In the genomic region with DNA sequence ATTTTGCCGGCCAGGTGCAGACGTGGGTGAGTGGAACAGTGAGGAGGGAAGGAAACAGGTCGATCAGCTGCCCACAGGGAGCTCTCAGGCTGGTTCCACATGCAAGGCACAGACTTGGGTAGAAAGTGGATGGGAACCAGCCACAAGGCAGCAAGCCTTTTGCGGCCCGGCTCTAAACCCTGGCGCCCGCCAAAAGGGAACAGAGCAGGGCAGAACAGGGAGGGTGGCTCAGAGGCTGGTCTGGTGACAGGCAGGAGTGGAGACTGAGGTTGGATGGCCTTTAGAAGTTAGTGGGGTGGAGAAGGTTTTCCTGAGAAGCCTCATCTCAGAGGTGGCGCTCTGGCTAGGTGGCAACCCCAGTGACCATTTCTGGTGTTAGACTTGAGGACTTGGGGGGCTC, we compare ENCODE assay signal across 18 cellular contexts. TPM values are rescaled to one million over a fixed set of nuclear protein-coding genes. Genes with fewer than 3 reads are reported as not detected.
DNase-seq lines count a peak whose midpoint lies in the region; ATAC-seq, FAIRE-seq and TF ChIP-seq lines count a peak whose summit lies in the region.
"Had no signal": no experiment of that assay in that cellular context is flagged by ENCODE, and none has a peak within 500 bp of the region (broad histone marks: within the 10 kb centered on the region; RNA-seq: fewer than 3 reads in every experiment).

No MANE protein-coding gene starts in this region.

- CTCF ChIA-PET in CD4-positive, alpha-beta T cell (lab: Charles Lee) = no interaction called here
- CTCF ChIA-PET in Panc1 (lab: Charles Lee) = interaction anchor here (0.5 to 1.6 kb wide), 2 partner anchors 12 to 66 kb away, joined by 3 to 4 read pairs; no protein-coding TSS in a partner anchor
- CTCF ChIA-PET in GM12878 (lab: Yijun Ruan, JAX) = no interaction called here

- no peak overlapping the region for H2AFZ ChIP-seq in GM12878 (ENCODE audit: control insufficient read depth, low read depth, low read length)

- no peak for FAIRE-seq in GM12878 (lab: Jason Lieb, UNC)
- FAIRE-seq in kidney (lab: Jason Lieb, UNC) = no peak
- FAIRE-seq: H54 had no signal

- WGBS in GM12878 (ENCODE audit: insufficient coverage, insufficient replicate concordance, low lambda C conversion rate, missing lambda C conversion rate) = 73% methylated on average over 8 of the region's 8 CpGs

- H3K9me3 ChIP-seq in CD4-positive, alpha-beta T cell (ENCODE audit: control insufficient read depth, low read length) = no peaks in the 10 kb centered on the region
- H3K9me3 ChIP-seq in Panc1 (ENCODE audit: control insufficient read depth, insufficient read depth, low read depth, low read length) (no peaks in the 10 kb centered on the region), GM12878 (replicated peaks; ENCODE audit: control insufficient read depth, insufficient read depth, low read length) (no peaks in the 10 kb centered on the region), kidney (ENCODE audit: control insufficient read depth in 1 of 2, low read length in 2 of 2) (no peaks in the 10 kb centered on the region), uterus (no peaks in the 10 kb centered on the region)

- no peak overlapping the region for H3K27ac ChIP-seq in CD4-positive, alpha-beta T cell (ENCODE audit: low read depth, low read length)
- H3K27ac ChIP-seq in Panc1 (ENCODE audit: low read length) (no peak overlapping the region), GM12878 (ENCODE audit: control insufficient read depth, insufficient read depth) (no peak overlapping the region), kidney (ENCODE audit: low read depth in 2 of 2, low read length in 2 of 2) (peak overlapping the region in 1 of 2 donors; percentile 22), uterus (no peak overlapping the region)
- H3K27ac ChIP-seq: coronary artery had no signal

- peaks cover 11% of the 10 kb centered on the region for H3K4me1 ChIP-seq in Panc1 (ENCODE audit: control insufficient read depth, insufficient read depth, low read length)
- H3K4me1 ChIP-seq in GM12878 (ENCODE audit: control insufficient read depth, insufficient read depth, low read length) = peaks cover 11% of the 10 kb centered on the region
- peaks cover 22 to 36% of the 10 kb centered on the region in 2 donors for H3K4me1 ChIP-seq in kidney (ENCODE audit: control insufficient read depth in 1 of 2, insufficient read depth in 1 of 2, low read depth in 1 of 2, low read length in 2 of 2)
- H3K4me1 ChIP-seq in uterus = no peaks in the 10 kb centered on the region

- in situ Hi-C loops in Panc1 (cut with HindIII; ENCODE audit: low pct_unique_long_range_greater_than_20kb, low sequenced_read_pairs) = no loop called here
- in situ Hi-C loops in GM12878 (cut with MboI) = no loop called here

- SMC1A ChIA-PET in GM12878 (lab: Charles Lee; ENCODE audit: uncharacterized antibody, unreplicated experiment) = interaction anchor here (1.1 to 1.5 kb wide), 4 partner anchors 10 to 50 kb away, joined by 3 to 4 read pairs (median 3); no protein-coding TSS in a partner anchor

- H3K9me3 Mint-ChIP-seq in CD4-positive, alpha-beta T cell = no peaks in the 10 kb centered on the region
- no peaks in the 10 kb centered on the region for H3K9me3 Mint-ChIP-seq in natural killer cell
- H3K9me3 Mint-ChIP-seq: activated naive CD4-positive, alpha-beta T cell treated with anti-CD3 and anti-CD28 coated beads, Interleukin-2, amount 50 U/mL, for 24 hours; IgD-negative memory B cell had no signal

- H3K79me2 ChIP-seq in GM12878 (ENCODE audit: control insufficient read depth, insufficient read depth, low read length) = no peaks in the 10 kb centered on the region

- peak overlapping the region; percentile 59; the same call in 1 of the 2 replicates for H3K4me2 ChIP-seq in GM12878 (ENCODE audit: control insufficient read depth, insufficient read depth)

- BruUV-seq in Panc1 (replicated peaks; lab: Mats Ljungman, UMichigan) (no TSS peak), GM12878 (replicated peaks; lab: Mats Ljungman, UMichigan) (no TSS peak)

- RAD21 ChIA-PET in GM12878 (lab: Charles Lee; ENCODE audit: unreplicated experiment) = no interaction called here

- no peak for TF ChIP-seq EP300 in GM12878 (IDR thresholded peaks at IDR 0.05; ENCODE audit: borderline replicate concordance in 1 of 2, control insufficient read depth in 1 of 2, low read depth in 2 of 2, low read length in 2 of 2)

- H3K36me3 ChIP-seq in Panc1 (ENCODE audit: control insufficient read depth, insufficient read depth, low read length) = no peaks in the 10 kb centered on the region
- no peaks in the 10 kb centered on the region for H3K36me3 ChIP-seq in GM12878 (ENCODE audit: control insufficient read depth in 2 of 2, insufficient read depth in 2 of 2, low read length in 1 of 2)
- peaks cover 0 to 4% of the 10 kb centered on the region in 2 donors for H3K36me3 ChIP-seq in kidney (ENCODE audit: control insufficient read depth in 1 of 2, insufficient read depth in 2 of 2, low read length in 2 of 2)
- H3K36me3 ChIP-seq in uterus = no peaks in the 10 kb centered on the region

- H3K9ac ChIP-seq in GM12878 (ENCODE audit: control insufficient read depth, insufficient read depth, low read length) (no peak overlapping the region), kidney (ENCODE audit: low read length in 2 of 2) (peak overlapping the region in 1 of 2 donors; percentile 12)

- no peaks in the 10 kb centered on the region for H4K20me1 ChIP-seq in GM12878 (ENCODE audit: control insufficient read depth, insufficient read depth)

- intact Hi-C loops in CD4-positive, alpha-beta T cell (cut with DNase I, micrococcal nuclease) = no loop called here
- intact Hi-C loops in Panc1 (cut with micrococcal nuclease; ENCODE audit: unreplicated experiment) = no loop called here
- intact Hi-C loops in GM12878 (cut with micrococcal nuclease; ENCODE audit: unreplicated experiment) = no loop called here
- intact Hi-C loops in natural killer cell (cut with micrococcal nuclease) = loop anchor here (1.0 to 5.0 kb wide), 2 partner anchors 11 to 51 kb away; partner anchors contain the start of genes LLGL2 and MYO15B
- intact Hi-C loops in kidney (cut with DNase I) = no loop called here
- intact Hi-C loops in uterus (cut with DNase I; ENCODE audit: low total_unique reads) = no loop called here

- POLR2A ChIA-PET in CD4-positive, alpha-beta T cell (lab: Charles Lee) = interaction anchor here (1.1 to 2.5 kb wide), 4 partner anchors 11 to 52 kb away, joined by 4 to 16 read pairs (median 10); partner anchors contain the start of genes LLGL2, MYO15B and TSEN54
- POLR2A ChIA-PET in Panc1 (lab: Charles Lee) = no interaction called here
- POLR2A ChIA-PET in GM12878 (lab: Charles Lee) = interaction anchor here (0.7 to 1.3 kb wide), 3 partner anchors 9 to 227 kb away, joined by 3 read pairs; no protein-coding TSS in a partner anchor

- no peak for TF ChIP-seq POLR2A in GM12878 (IDR thresholded peaks at IDR 0.05; ENCODE audit: low read depth, low read length)
- no peak for TF ChIP-seq POLR2A in uterus (IDR thresholded peaks at IDR 0.05)

- H3K27me3 Mint-ChIP-seq in CD4-positive, alpha-beta T cell = no peaks in the 10 kb centered on the region
- no peaks in the 10 kb centered on the region for H3K27me3 Mint-ChIP-seq in natural killer cell (ENCODE audit: low read depth in 2 of 2)
- H3K27me3 Mint-ChIP-seq: activated naive CD4-positive, alpha-beta T cell treated with anti-CD3 and anti-CD28 coated beads, Interleukin-2, amount 50 U/mL, for 24 hours; IgD-negative memory B cell had no signal

- H3K27me3 ChIP-seq in CD4-positive, alpha-beta T cell (ENCODE audit: control insufficient read depth, insufficient read depth, low read length) = no peaks in the 10 kb centered on the region
- no peaks in the 10 kb centered on the region for H3K27me3 ChIP-seq in Panc1 (ENCODE audit: control insufficient read depth, insufficient read depth, low read length)
- no peaks in the 10 kb centered on the region for H3K27me3 ChIP-seq in GM12878 (replicated peaks in 1 of 2; ENCODE audit: control insufficient read depth in 2 of 2, insufficient read depth in 2 of 2, low read length in 1 of 2)
- H3K27me3 ChIP-seq in uterus = no peaks in the 10 kb centered on the region

- TF ChIP-seq RAD21 in GM12878 (IDR thresholded peaks at IDR 0.05; ENCODE audit: insufficient read depth, low read depth, low read length) = no peak

- H3K36me3 Mint-ChIP-seq in CD4-positive, alpha-beta T cell (ENCODE audit: low read depth) = peaks cover 14% of the 10 kb centered on the region
- H3K36me3 Mint-ChIP-seq in natural killer cell = no peaks in the 10 kb centered on the region
- H3K36me3 Mint-ChIP-seq: activated naive CD4-positive, alpha-beta T cell treated with anti-CD3 and anti-CD28 coated beads, Interleukin-2, amount 50 U/mL, for 24 hours; brain had no signal

- ATAC-seq in CD4-positive, alpha-beta T cell (ENCODE audit: poor library complexity) = no peak
- ATAC-seq in Panc1 (0 out of 2 replicates have a peak, but pooled peaks have one; percentile 9), GM12878 (no peak), natural killer cell (no peak), HG03439 (IDR thresholded peaks at IDR 0.05; ENCODE audit: unreplicated experiment) (no peak)

- no peak for DNase-seq in CD4-positive, alpha-beta T cell
- no peak for DNase-seq in Panc1 (ENCODE audit: low read depth, low spot score)
- no peak for DNase-seq in GM12878 (ENCODE audit: low read depth, low spot score)
- DNase-seq in natural killer cell = no peak
- DNase-seq in kidney = no peak
- DNase-seq in uterus = no peak
- no peak for DNase-seq in KG1 (lab: John Stamatoyannopoulos, UW)
- DNase-seq: foreskin fibroblast, midbrain, NCI-H1694 treated with DMSO at 0.1 percent for 48 hours, NCI-H226, nucleus accumbens had no signal

- no peak overlapping the region for H3K4me3 Mint-ChIP-seq in CD4-positive, alpha-beta T cell
- H3K4me3 Mint-ChIP-seq in natural killer cell = peak overlapping the region; percentile 88
- H3K4me3 Mint-ChIP-seq: activated naive CD4-positive, alpha-beta T cell treated with anti-CD3 and anti-CD28 coated beads, Interleukin-2, amount 50 U/mL, for 24 hours; brain had no signal

- TF ChIP-seq CTCF in CD4-positive, alpha-beta T cell (IDR thresholded peaks at IDR 0.05) = no peak
- TF ChIP-seq CTCF in Panc1 (IDR thresholded peaks at IDR 0.05) = no peak
- no peak for TF ChIP-seq CTCF in GM12878 (IDR thresholded peaks at IDR 0.05 in 2 of 3, conservative IDR thresholded peaks at IDR 0.05 in 1 of 3; ENCODE audit: control insufficient read depth in 2 of 3, extremely low read depth in 1 of 3, insufficient read depth in 1 of 3, low read depth in 3 of 3, low read length in 3 of 3)
- no peak for TF ChIP-seq CTCF in natural killer cell (IDR thresholded peaks at IDR 0.05)
- TF ChIP-seq CTCF in kidney (IDR thresholded peaks at IDR 0.05; ENCODE audit: borderline replicate concordance, extremely low read depth, insufficient read depth) = no peak
- TF ChIP-seq CTCF in uterus (IDR thresholded peaks at IDR 0.05) = no peak

- peaks cover 26% of the 10 kb centered on the region for H3K4me1 Mint-ChIP-seq in CD4-positive, alpha-beta T cell (ENCODE audit: low read depth)
- H3K4me1 Mint-ChIP-seq in natural killer cell = peaks cover 39 to 64% of the 10 kb centered on the region in 2 donors

- H3K4me3 ChIP-seq in Panc1 (ENCODE audit: low read depth in 2 of 2, low read length in 2 of 2) (no peak overlapping the region), GM12878 (no peak overlapping the region), kidney (ENCODE audit: low read length in 2 of 2) (no peak overlapping the region), uterus (no peak overlapping the region)
- H3K4me3 ChIP-seq: coronary artery had no signal

- peak overlapping the region; percentile 87 for H3K27ac Mint-ChIP-seq in CD4-positive, alpha-beta T cell
- peak overlapping the region; percentile 92 to 94 for H3K27ac Mint-ChIP-seq in natural killer cell

RNA-seq across cellular contexts. Expression of gene LLGL2, which starts 10.4 kb away (rescaled TPM):
- total RNA-seq in CD4-positive, alpha-beta T cell = 10 to 100 TPM; 31.2 to 34.2 TPM
- total RNA-seq in Panc1 (2021; ENCODE audit: unreplicated experiment) (201 TPM), GM12878 (2014; rRNA removed) (5.0 and 6.5 TPM in 2 replicates), GM12878 (2014; rRNA removed; fragmentation: Illumina TruSeq; extraction: Trizol) (1.8 and 2.0 TPM in 2 replicates), GM12878 (2021) (6.3 and 7.6 TPM in 2 replicates), natural killer cell (100 to 1,000 TPM; 229 to 302 (median 244) TPM), kidney (262 TPM), uterus (10 to 100 TPM in 3 of 4 donors, 1 to 10 TPM in 1; 3.1 to 31.9 (median 14.0) TPM)
- 233 TPM for polyA plus RNA-seq in Panc1 (2012; ENCODE audit: insufficient read length)
- 13.4 and 45.4 TPM in 2 replicates for total RNA-seq in GM12878 (2013; cell fraction: nucleolus; rRNA removed)
- 1.7 TPM for polyA plus RNA-seq in GM12878 (2011; ENCODE audit: low read depth)
- polyA plus RNA-seq in GM12878 (2011; rRNA removed) (1.7 and 3.3 TPM in 2 replicates), GM12878 (2014; fragmentation: Illumina TruSeq; extraction: Trizol) (9.9 TPM in 1 of 2 replicates, not detected in the other), GM12878 (2014; fragmentation: Nextera tagmentation; extraction: Ambion mirVana) (under 1 TPM; 0.21 to 0.75 TPM), GM12878 (2014; rRNA removed) (5.8 and 7.4 TPM in 2 replicates), GM12878 (2016; fragmentation: Nextera tagmentation; extraction: Ambion mirVana) (1 to 10 TPM; 4.1 to 5.0 TPM), kidney (ENCODE audit: insufficient read depth, low read depth, low replicate concordance) (181 TPM)
- 4.1 and 6.8 TPM in 2 replicates for polyA plus RNA-seq in GM12878 (2011; cell fraction: cytosol; rRNA removed)
- polyA plus RNA-seq in GM12878 (2011; cell fraction: nucleus; rRNA removed) = 18.8 and 24.8 TPM in 2 replicates
- 4.9 and 7.6 TPM in 2 replicates for polyA plus RNA-seq in GM12878 (2012)
- 2.0 and 7.0 TPM in 2 replicates for polyA minus RNA-seq in GM12878 (2011; rRNA and poly(A)+ RNA removed)
- 7.4 and 7.5 TPM in 2 replicates for polyA minus RNA-seq in GM12878 (2011; cell fraction: cytosol; rRNA and poly(A)+ RNA removed)
- polyA minus RNA-seq in GM12878 (2011; cell fraction: nucleus; rRNA and poly(A)+ RNA removed) = 4.4 and 5.7 TPM in 2 replicates

RNA-seq across cellular contexts. Expression of gene TSEN54, which starts 19.5 kb away (rescaled TPM):
- total RNA-seq in CD4-positive, alpha-beta T cell = 10 to 100 TPM; 73.3 to 78.7 TPM
- total RNA-seq in Panc1 (2021; ENCODE audit: unreplicated experiment) (78.7 TPM), GM12878 (2014; rRNA removed) (42.1 and 43.2 TPM in 2 replicates), GM12878 (2014; rRNA removed; fragmentation: Illumina TruSeq; extraction: Trizol) (21.4 and 26.1 TPM in 2 replicates), GM12878 (2021) (37.3 and 41.2 TPM in 2 replicates), natural killer cell (100 to 1,000 TPM; 180 to 224 (median 186) TPM), kidney (25.8 TPM), uterus (100 to 1,000 TPM in 1 of 4 donors, 10 to 100 TPM in 3; 17.4 to 102 (median 20.6) TPM)
- 50.8 TPM for polyA plus RNA-seq in Panc1 (2012; ENCODE audit: insufficient read length)
- total RNA-seq in GM12878 (2013; cell fraction: nucleolus; rRNA removed) = 16.4 and 19.8 TPM in 2 replicates
- 12.7 TPM for polyA plus RNA-seq in GM12878 (2011; ENCODE audit: low read depth)
- polyA plus RNA-seq in GM12878 (2011; rRNA removed) (25.4 and 45.7 TPM in 2 replicates), GM12878 (2014; fragmentation: Illumina TruSeq; extraction: Trizol) (22.9 and 29.5 TPM in 2 replicates), GM12878 (2014; fragmentation: Nextera tagmentation; extraction: Ambion mirVana) (10 to 100 TPM in 1 of 2 experiments, 1 to 10 TPM in 1; 7.1 to 23.1 TPM), GM12878 (2014; rRNA removed) (42.4 and 52.2 TPM in 2 replicates), GM12878 (2016; fragmentation: Nextera tagmentation; extraction: Ambion mirVana) (10 to 100 TPM; 41.1 to 48.0 TPM), kidney (ENCODE audit: insufficient read depth, low read depth, low replicate concordance) (33.8 TPM)
- 41.7 and 53.0 TPM in 2 replicates for polyA plus RNA-seq in GM12878 (2011; cell fraction: cytosol; rRNA removed)
- polyA plus RNA-seq in GM12878 (2011; cell fraction: nucleus; rRNA removed) = 54.8 and 62.1 TPM in 2 replicates
- polyA plus RNA-seq in GM12878 (2012) = 20.1 and 23.9 TPM in 2 replicates
- 25.9 and 32.6 TPM in 2 replicates for polyA minus RNA-seq in GM12878 (2011; rRNA and poly(A)+ RNA removed)
- polyA minus RNA-seq in GM12878 (2011; cell fraction: cytosol; rRNA and poly(A)+ RNA removed) = 6.8 and 18.3 TPM in 2 replicates
- 7.5 and 13.1 TPM in 2 replicates for polyA minus RNA-seq in GM12878 (2011; cell fraction: nucleus; rRNA and poly(A)+ RNA removed)

RNA-seq across cellular contexts. Expression of gene CASKIN2, which starts 20.5 kb away (rescaled TPM):
- under 1 TPM; 0.17 to 0.25 TPM for total RNA-seq in CD4-positive, alpha-beta T cell
- 40.0 TPM for total RNA-seq in Panc1 (2021; ENCODE audit: unreplicated experiment)
- 20.3 TPM for polyA plus RNA-seq in Panc1 (2012; ENCODE audit: insufficient read length)
- 0.65 and 2.0 TPM in 2 replicates for total RNA-seq in GM12878 (2013; cell fraction: nucleolus; rRNA removed)
- 0.44 and 1.4 TPM in 2 replicates for total RNA-seq in GM12878 (2014; rRNA removed)
- total RNA-seq in GM12878 (2014; rRNA removed; fragmentation: Illumina TruSeq; extraction: Trizol) = 0.18 and 0.23 TPM in 2 replicates
- total RNA-seq in GM12878 (2021) = 0.80 and 1.8 TPM in 2 replicates
- polyA plus RNA-seq in GM12878 (2011; ENCODE audit: low read depth) = 0.39 TPM
- polyA plus RNA-seq in GM12878 (2011; rRNA removed) = 0.10 TPM in 1 of 2 replicates, not detected in the other
- polyA plus RNA-seq in GM12878 (2011; cell fraction: cytosol; rRNA removed) = 0.03 and 0.12 TPM in 2 replicates
- polyA plus RNA-seq in GM12878 (2011; cell fraction: nucleus; rRNA removed) = 0.59 and 0.84 TPM in 2 replicates
- polyA plus RNA-seq in GM12878 (2012) = 0.31 and 0.46 TPM in 2 replicates
- 0.14 and 0.16 TPM in 2 replicates for polyA plus RNA-seq in GM12878 (2014; fragmentation: Illumina TruSeq; extraction: Trizol)
- under 1 TPM in 1 of 2 experiments, not detected in 1; 0.02 TPM for polyA plus RNA-seq in GM12878 (2014; fragmentation: Nextera tagmentation; extraction: Ambion mirVana)
- polyA plus RNA-seq in GM12878 (2014; rRNA removed) = 0.93 and 2.7 TPM in 2 replicates
- polyA plus RNA-seq in GM12878 (2016; fragmentation: Nextera tagmentation; extraction: Ambion mirVana) = under 1 TPM; 0.44 to 0.56 TPM
- polyA minus RNA-seq in GM12878 (2011; rRNA and poly(A)+ RNA removed) = not detected in 2 replicates
- not detected in 2 replicates for polyA minus RNA-seq in GM12878 (2011; cell fraction: cytosol; rRNA and poly(A)+ RNA removed)
- 0.12 and 0.57 TPM in 2 replicates for polyA minus RNA-seq in GM12878 (2011; cell fraction: nucleus; rRNA and poly(A)+ RNA removed)
- total RNA-seq in natural killer cell = 1 to 10 TPM in 2 of 3 donors, under 1 TPM in 1; 0.49 to 1.8 (median 1.7) TPM
- 98.6 TPM for total RNA-seq in kidney
- 25.0 TPM for polyA plus RNA-seq in kidney (ENCODE audit: insufficient read depth, low read depth, low replicate concordance)
- total RNA-seq in uterus = 100 to 1,000 TPM in 1 of 4 donors, 10 to 100 TPM in 1, 1 to 10 TPM in 2; 7.4 to 122 (median 15.5) TPM
- polyA plus RNA-seq: IgD-negative memory B cell had no signal

RNA-seq across cellular contexts. Expression of gene MYO15B, which starts 51.7 kb away (rescaled TPM):
- total RNA-seq in CD4-positive, alpha-beta T cell = 100 to 1,000 TPM; 202 to 209 TPM
- total RNA-seq in Panc1 (2021; ENCODE audit: unreplicated experiment) (26.5 TPM), GM12878 (2014; rRNA removed) (4.3 and 6.7 TPM in 2 replicates), GM12878 (2014; rRNA removed; fragmentation: Illumina TruSeq; extraction: Trizol) (2.3 and 2.7 TPM in 2 replicates), GM12878 (2021) (12.3 and 15.4 TPM in 2 replicates), natural killer cell (100 to 1,000 TPM; 336 to 372 (median 339) TPM), kidney (286 TPM), uterus (100 to 1,000 TPM; 119 to 610 (median 170) TPM)
- 26.4 TPM for polyA plus RNA-seq in Panc1 (2012; ENCODE audit: insufficient read length)
- total RNA-seq in GM12878 (2013; cell fraction: nucleolus; rRNA removed) = 43.1 and 49.0 TPM in 2 replicates
- polyA plus RNA-seq in GM12878 (2011; ENCODE audit: low read depth) = 3.0 TPM
- polyA plus RNA-seq in GM12878 (2011; rRNA removed) (0.67 and 0.82 TPM in 2 replicates), GM12878 (2014; fragmentation: Illumina TruSeq; extraction: Trizol) (2.1 and 3.6 TPM in 2 replicates), GM12878 (2014; fragmentation: Nextera tagmentation; extraction: Ambion mirVana) (under 1 TPM in 1 of 2 experiments, not detected in 1; 0.82 TPM), GM12878 (2014; rRNA removed) (9.0 and 11.1 TPM in 2 replicates), GM12878 (2016; fragmentation: Nextera tagmentation; extraction: Ambion mirVana) (1 to 10 TPM; 1.2 to 1.3 TPM), kidney (ENCODE audit: insufficient read depth, low read depth, low replicate concordance) (139 TPM)
- 0.73 and 0.92 TPM in 2 replicates for polyA plus RNA-seq in GM12878 (2011; cell fraction: cytosol; rRNA removed)
- 16.5 and 17.3 TPM in 2 replicates for polyA plus RNA-seq in GM12878 (2011; cell fraction: nucleus; rRNA removed)
- polyA plus RNA-seq in GM12878 (2012) = 14.4 and 19.5 TPM in 2 replicates
- polyA minus RNA-seq in GM12878 (2011; rRNA and poly(A)+ RNA removed) = 0.59 and 0.62 TPM in 2 replicates
- polyA minus RNA-seq in GM12878 (2011; cell fraction: cytosol; rRNA and poly(A)+ RNA removed) = not detected in 2 replicates
- polyA minus RNA-seq in GM12878 (2011; cell fraction: nucleus; rRNA and poly(A)+ RNA removed) = 3.1 and 7.0 TPM in 2 replicates
